Comparison of ENCODE assay signal across 14 cellular contexts in genomic region chr21:38306833-38307232, GRCh38. TPM values are rescaled to one million over a fixed set of nuclear protein-coding genes. Genes with fewer than 3 reads are reported as not detected.
DNase-seq lines count a peak whose midpoint lies in the region; ATAC-seq and TF ChIP-seq lines count a peak whose summit lies in the region.
"Had no signal": no experiment of that assay in that cellular context is flagged by ENCODE, and none has a peak within 500 bp of the region (broad histone marks: within the 10 kb centered on the region; RNA-seq: fewer than 3 reads in every experiment).

No MANE protein-coding gene starts in this region.

- H3K27ac ChIP-seq in ascending aorta (peak overlapping the region; percentile 20), thyroid gland (peak overlapping the region in 2 of 3 donors; percentile 60 to 79)

- no peak overlapping the region for H3K4me3 ChIP-seq in HFF-Myc (replicated peaks; ENCODE audit: low read depth, low read length)
- H3K4me3 ChIP-seq in ascending aorta, result no peak overlapping the region
- H3K4me3 ChIP-seq in thyroid gland (replicated peaks in 1 of 3), result no peak overlapping the region

- intact Hi-C loops in ascending aorta (cut with DNase I), result no loop called here
- intact Hi-C loops in thyroid gland (cut with DNase I), result no loop called here

- DNase-seq in HFF-Myc (ENCODE audit: extremely low read depth, low read depth), result peak; percentile 79
- no peak for DNase-seq in ascending aorta (ENCODE audit: low spot score in 2 of 2)
- peak; percentile 40 for DNase-seq in hepatic stellate cell (ENCODE audit: low spot score)
- no peak for DNase-seq in thyroid gland
- DNase-seq in iPS-NIHi7 (ENCODE audit: extremely low spot score), result no peak
- DNase-seq: activated CD4-positive, alpha-beta T cell treated with anti-CD3 and anti-CD28 coated beads, Interleukin-2, amount 50 U/mL, for 4 hours; activated naive CD4-positive, alpha-beta T cell treated with anti-CD3 and anti-CD28 coated beads, Interleukin-2, amount 10 ng/mL, durations not matched to agents 7 days and 5 days; effector memory CD4-positive, alpha-beta T cell; immature natural killer cell; NCI-H1092 treated with DMSO at 0.1 percent for 48 hours; nephron progenitor cell had no signal

- WGBS in thyroid gland, 2 donors, result 74 to 81% methylated on average over 2 of the region's 2 CpGs

- no peaks in the 10 kb centered on the region for H3K36me3 ChIP-seq in ascending aorta
- no peaks in the 10 kb centered on the region for H3K36me3 ChIP-seq in thyroid gland

- H3K27me3 ChIP-seq in ascending aorta (no peaks in the 10 kb centered on the region), thyroid gland (no peaks in the 10 kb centered on the region)

- H3K4me1 ChIP-seq in ascending aorta, result peaks cover 0 to 14% of the 10 kb centered on the region in 2 donors
- H3K4me1 ChIP-seq in thyroid gland, result peaks cover 20 to 48% of the 10 kb centered on the region in 2 donors

- TF ChIP-seq CTCF in HFF-Myc (IDR thresholded peaks at IDR 0.05; ENCODE audit: low read depth, low read length, missing control alignments) (no peak), ascending aorta (IDR thresholded peaks at IDR 0.05) (no peak), thyroid gland (IDR thresholded peaks at IDR 0.05) (no peak)

- H3K9me3 ChIP-seq in ascending aorta (no peaks in the 10 kb centered on the region), thyroid gland (no peaks in the 10 kb centered on the region)

- ATAC-seq in HG02763 (IDR thresholded peaks at IDR 0.05; ENCODE audit: unreplicated experiment) (no peak), GM21528 (IDR thresholded peaks at IDR 0.05; ENCODE audit: low FRiP score, unreplicated experiment) (no peak)
- ATAC-seq: stimulated activated memory B cell treated with anti-CD40 and anti-IgM and Interleukin-4, amounts not matched to agents 10 μg/mL and 1 μg/mL and 100 μg/mL, for 72 hours had no signal

- TF ChIP-seq POLR2A in thyroid gland (IDR thresholded peaks at IDR 0.05), result no peak

RNA-seq across cellular contexts. Expression of gene KCNJ15, which starts 50.0 kb away (rescaled TPM):
- total RNA-seq in ascending aorta (17.5 TPM), thyroid gland (10 to 100 TPM; 29.2 to 71.2 (median 59.5) TPM)

Comparison
In these comparisons a context has a peak if more than half of its experiments do, and no peak if none do; other contexts are left out.
1. DNase-seq: peak in HFF-Myc (single experiment) and hepatic stellate cell (single experiment); none in ascending aorta (0 of 2), thyroid gland (0 of 2) and iPS-NIHi7 (single experiment).